10 cellular contexts compared by ENCODE assay signal in genomic region chr17:81487089-81487486, GRCh38. TPM values are rescaled to one million over a fixed set of nuclear protein-coding genes. Genes with fewer than 3 reads are reported as not detected.
A peak's percentile ranks its signal among the peaks of the same experiment; 100 is the strongest.
DNase-seq lines count a peak whose midpoint lies in the region; ATAC-seq and TF ChIP-seq lines count a peak whose summit lies in the region.
"Had no signal": no experiment of that assay in that cellular context is flagged by ENCODE, and none has a peak within 500 bp of the region (broad histone marks: within the 10 kb centered on the region; RNA-seq: fewer than 3 reads in every experiment).

No MANE protein-coding gene starts in this region.

- H3K9me2 ChIP-seq in PC-9 (ENCODE audit: insufficient read depth): no peaks in the 10 kb centered on the region

- H3K27me3 Mint-ChIP-seq in activated naive CD8-positive, alpha-beta T cell treated with anti-CD3 and anti-CD28 coated beads, Interleukin-2, amount 10 ng/mL, durations not matched to agents 7 days and 5 days: peaks cover 31% of the 10 kb centered on the region
- peaks cover 11% of the 10 kb centered on the region for H3K27me3 Mint-ChIP-seq in neural progenitor cell (ENCODE audit: insufficient read depth, low read depth)

- no peak for ATAC-seq in activated naive CD8-positive, alpha-beta T cell treated with anti-CD3 and anti-CD28 coated beads, Interleukin-2, amount 10 ng/mL, durations not matched to agents 7 days and 5 days (ENCODE audit: low read depth)

- no peaks in the 10 kb centered on the region for H3K9me3 Mint-ChIP-seq in activated naive CD8-positive, alpha-beta T cell treated with anti-CD3 and anti-CD28 coated beads, Interleukin-2, amount 10 ng/mL, durations not matched to agents 7 days and 5 days
- no peaks in the 10 kb centered on the region for H3K9me3 Mint-ChIP-seq in neural progenitor cell

- peaks cover 58% of the 10 kb centered on the region for H3K27me3 ChIP-seq in neural progenitor cell
- H3K27me3 ChIP-seq in prostate gland (replicated peaks; ENCODE audit: insufficient read depth): no peaks in the 10 kb centered on the region
- H3K27me3 ChIP-seq in PC-9 (ENCODE audit: insufficient read depth, low read depth): no peaks in the 10 kb centered on the region

- DNase-seq in activated naive CD8-positive, alpha-beta T cell treated with anti-CD3 and anti-CD28 coated beads, Interleukin-2, amount 10 ng/mL, durations not matched to agents 7 days and 5 days: no peak
- DNase-seq in neural progenitor cell (ENCODE audit: low spot score): no peak
- no peak for DNase-seq in prostate gland (ENCODE audit: low spot score)
- no peak for DNase-seq in OCI-M2 (lab: John Stamatoyannopoulos, UW; ENCODE audit: unreplicated experiment)
- no peak for DNase-seq in PC-9
- no peak for DNase-seq in middle frontal gyrus (ENCODE audit: extremely low spot score, low spot score)
- DNase-seq: Karpas-422 had no signal

- H3F3A ChIP-seq in neural progenitor cell (ENCODE audit: low read depth) (peaks cover 43% of the 10 kb centered on the region), PC-9 (ENCODE audit: insufficient read depth, low read depth) (no peaks in the 10 kb centered on the region)

- peaks cover 7% of the 10 kb centered on the region for H3K4me1 Mint-ChIP-seq in activated naive CD8-positive, alpha-beta T cell treated with anti-CD3 and anti-CD28 coated beads, Interleukin-2, amount 10 ng/mL, durations not matched to agents 7 days and 5 days
- H3K4me1 Mint-ChIP-seq in neural progenitor cell: peaks cover 51% of the 10 kb centered on the region

- H3K4me1 ChIP-seq in HEK293 (ENCODE audit: control insufficient read depth, insufficient read depth, low read length) (peaks cover 11% of the 10 kb centered on the region), neural progenitor cell (peaks cover 35% of the 10 kb centered on the region), prostate gland (replicated peaks) (peaks cover 9% of the 10 kb centered on the region), PC-9 (replicated peaks; ENCODE audit: insufficient read depth) (no peaks in the 10 kb centered on the region)

- TF ChIP-seq CTCF in C4-2B (conservative IDR thresholded peaks at IDR 0.05) (no peak), HEK293 (tag by site-specific recombination; IDR thresholded peaks at IDR 0.05) (no peak), neural progenitor cell (IDR thresholded peaks at IDR 0.05) (no peak), prostate gland (IDR thresholded peaks at IDR 0.05) (no peak), PC-9 (conservative IDR thresholded peaks at IDR 0.05) (no peak)

- intact Hi-C loops in prostate gland (cut with DNase I): no loop called here
- intact Hi-C loops in PC-9 (cut with micrococcal nuclease; ENCODE audit: unreplicated experiment): loop anchor here (5.0 kb wide), 1 partner anchor 500 kb away; no protein-coding TSS in a partner anchor

- H3K4me2 ChIP-seq in neural progenitor cell (no peak overlapping the region), PC-9 (no peak overlapping the region)

- no peaks in the 10 kb centered on the region for H3K79me2 ChIP-seq in neural progenitor cell (ENCODE audit: low read depth)
- H3K79me2 ChIP-seq in PC-9 (ENCODE audit: low read depth): no peaks in the 10 kb centered on the region

- H3K4me3 Mint-ChIP-seq in activated naive CD8-positive, alpha-beta T cell treated with anti-CD3 and anti-CD28 coated beads, Interleukin-2, amount 10 ng/mL, durations not matched to agents 7 days and 5 days: peak overlapping the region; percentile 55
- H3K4me3 Mint-ChIP-seq in neural progenitor cell: peak overlapping the region; percentile 77

- peak overlapping the region; percentile 97 for H3K27ac ChIP-seq in C4-2B
- peak overlapping the region; percentile 93; the same call in 1 of the 2 replicates for H3K27ac ChIP-seq in HEK293 (ENCODE audit: extremely low read depth, low read depth, low read length)
- no peak overlapping the region for H3K27ac ChIP-seq in neural progenitor cell
- no peak overlapping the region for H3K27ac ChIP-seq in prostate gland
- H3K27ac ChIP-seq in PC-9: no peak overlapping the region

- CTCF ChIA-PET in HEK293 (lab: Yijun Ruan, JAX) (interaction anchor here (0.7 to 3.2 kb wide), 3 partner anchors 114 to 234 kb away, joined by 3 to 10 read pairs (median 8); no protein-coding TSS in a partner anchor), PC-9 (lab: Charles Lee) (interaction anchor here (0.6 kb wide), 1 partner anchor 56 kb away, joined by 10 read pairs; no protein-coding TSS in a partner anchor)

- TF ChIP-seq POLR2A in prostate gland (IDR thresholded peaks at IDR 0.05): no peak

- H3K9me3 ChIP-seq in HEK293 (ENCODE audit: control insufficient read depth, insufficient read depth, low read depth, low read length) (no peaks in the 10 kb centered on the region), neural progenitor cell (ENCODE audit: low read depth) (no peaks in the 10 kb centered on the region), prostate gland (no peaks in the 10 kb centered on the region), PC-9 (ENCODE audit: insufficient read depth, low read depth) (no peaks in the 10 kb centered on the region)

- peak overlapping the region; percentile 38 for H3K27ac Mint-ChIP-seq in activated naive CD8-positive, alpha-beta T cell treated with anti-CD3 and anti-CD28 coated beads, Interleukin-2, amount 10 ng/mL, durations not matched to agents 7 days and 5 days
- no peak overlapping the region for H3K27ac Mint-ChIP-seq in neural progenitor cell

- no peak overlapping the region for H3K9ac ChIP-seq in neural progenitor cell

- POLR2A ChIA-PET in HEK293 (lab: Yijun Ruan, JAX) (interaction anchor here (1.1 to 4.1 kb wide), 8 partner anchors 11 to 93 kb away, joined by 3 to 27 read pairs (median 6); partner anchors contain the start of genes ACTG1 and BAHCC1), PC-9 (lab: Charles Lee; ENCODE audit: unreplicated experiment) (no interaction called here)
- POLR2A ChIA-PET in activated naive CD8-positive, alpha-beta T cell treated with anti-CD3 and anti-CD28 coated beads, Interleukin-2, amount 10 ng/mL, durations not matched to agents 7 days and 5 days (lab: Charles Lee): interaction anchor here (1.0 to 1.4 kb wide), 4 partner anchors 9 to 195 kb away, joined by 3 to 8 read pairs (median 6); partner anchors contain the start of gene FAAP100

- H3K36me3 Mint-ChIP-seq in activated naive CD8-positive, alpha-beta T cell treated with anti-CD3 and anti-CD28 coated beads, Interleukin-2, amount 10 ng/mL, durations not matched to agents 7 days and 5 days: no peaks in the 10 kb centered on the region
- no peaks in the 10 kb centered on the region for H3K36me3 Mint-ChIP-seq in neural progenitor cell

- H3K36me3 ChIP-seq in HEK293 (ENCODE audit: control insufficient read depth in 2 of 2, insufficient read depth in 1 of 2, low read length in 2 of 2) (no peaks in the 10 kb centered on the region), neural progenitor cell (no peaks in the 10 kb centered on the region), prostate gland (no peaks in the 10 kb centered on the region), PC-9 (ENCODE audit: low read depth) (no peaks in the 10 kb centered on the region)

- H2AFZ ChIP-seq in neural progenitor cell (replicated peaks) (no peak overlapping the region), PC-9 (no peak overlapping the region)

- H3K4me3 ChIP-seq in HEK293 (ENCODE audit: low read depth, low read length) (no peak overlapping the region), neural progenitor cell (no peak overlapping the region), prostate gland (no peak overlapping the region), PC-9 (no peak overlapping the region)
- H3K4me3 ChIP-seq: SK-N-MC had no signal

- WGBS in prostate gland: 46% methylated on average over 10 of the region's 10 CpGs

- no TSS peak for BruUV-seq in PC-9 (replicated peaks; lab: Mats Ljungman, UMichigan)

- H4K20me1 ChIP-seq in neural progenitor cell (ENCODE audit: low read depth) (no peaks in the 10 kb centered on the region), PC-9 (ENCODE audit: insufficient read depth) (no peaks in the 10 kb centered on the region)

TF ChIP-seq in HEK293, 187 proteins besides CTCF, POLR2A, EP300 and RAD21:
- peak; percentile 95 for TF ChIP-seq ZNF362 (tag by site-specific recombination; IDR thresholded peaks at IDR 0.05)
- TF ChIP-seq ZNF488 (tag by site-specific recombination; IDR thresholded peaks at IDR 0.05): no peak
- TF ChIP-seq ZSCAN23 (tag by site-specific recombination; IDR thresholded peaks at IDR 0.05): 0 out of 2 replicates have a peak, but pooled peaks have one; percentile 15
- peak; percentile 57; the same call in 1 of the 2 replicates for TF ChIP-seq ZNF394 (tag by site-specific recombination; IDR thresholded peaks at IDR 0.05; ENCODE audit: borderline replicate concordance)
- no peak for TF ChIP-seq ZNF560 (tag by site-specific recombination; IDR thresholded peaks at IDR 0.05; ENCODE audit: borderline replicate concordance)
- TF ChIP-seq ZNF335 (tag by site-specific recombination; conservative IDR thresholded peaks at IDR 0.05): peak; percentile 18; the same call in 1 of the 2 replicates

RNA-seq across cellular contexts. Expression of gene ACTG1, which starts 25.5 kb away (rescaled TPM):
- 1,000 to 10,000 TPM; 2,936 to 3,174 TPM for total RNA-seq in activated naive CD8-positive, alpha-beta T cell treated with anti-CD3 and anti-CD28 coated beads, Interleukin-2, amount 10 ng/mL, durations not matched to agents 7 days and 5 days
- 1,228 and 2,405 TPM in 2 replicates for total RNA-seq in neural progenitor cell (ENCODE audit: low replicate concordance)
- 1,000 to 10,000 TPM; 2,438 to 3,181 TPM for total RNA-seq in prostate gland
- total RNA-seq in PC-9 (2021): 3,629 and 4,502 TPM in 2 replicates

RNA-seq across cellular contexts. Expression of gene FSCN2, which starts 41.1 kb away (rescaled TPM):
- 1 to 10 TPM in 1 of 2 experiments, under 1 TPM in 1; 0.94 to 1.7 TPM for total RNA-seq in activated naive CD8-positive, alpha-beta T cell treated with anti-CD3 and anti-CD28 coated beads, Interleukin-2, amount 10 ng/mL, durations not matched to agents 7 days and 5 days
- total RNA-seq in neural progenitor cell (ENCODE audit: low replicate concordance) (0.28 TPM in 1 of 2 replicates, not detected in the other), prostate gland (1 to 10 TPM; 3.1 to 5.6 TPM), PC-9 (2021) (4.3 and 11.5 TPM in 2 replicates)

Comparison
In these comparisons a context has a peak if more than half of its experiments do, and no peak if none do; other contexts are left out.
1. H3K27ac ChIP-seq: peak in C4-2B (single experiment) and HEK293 (single experiment); none in neural progenitor cell (single experiment), prostate gland (0 of 2) and PC-9 (single experiment).